In the genomic region with DNA sequence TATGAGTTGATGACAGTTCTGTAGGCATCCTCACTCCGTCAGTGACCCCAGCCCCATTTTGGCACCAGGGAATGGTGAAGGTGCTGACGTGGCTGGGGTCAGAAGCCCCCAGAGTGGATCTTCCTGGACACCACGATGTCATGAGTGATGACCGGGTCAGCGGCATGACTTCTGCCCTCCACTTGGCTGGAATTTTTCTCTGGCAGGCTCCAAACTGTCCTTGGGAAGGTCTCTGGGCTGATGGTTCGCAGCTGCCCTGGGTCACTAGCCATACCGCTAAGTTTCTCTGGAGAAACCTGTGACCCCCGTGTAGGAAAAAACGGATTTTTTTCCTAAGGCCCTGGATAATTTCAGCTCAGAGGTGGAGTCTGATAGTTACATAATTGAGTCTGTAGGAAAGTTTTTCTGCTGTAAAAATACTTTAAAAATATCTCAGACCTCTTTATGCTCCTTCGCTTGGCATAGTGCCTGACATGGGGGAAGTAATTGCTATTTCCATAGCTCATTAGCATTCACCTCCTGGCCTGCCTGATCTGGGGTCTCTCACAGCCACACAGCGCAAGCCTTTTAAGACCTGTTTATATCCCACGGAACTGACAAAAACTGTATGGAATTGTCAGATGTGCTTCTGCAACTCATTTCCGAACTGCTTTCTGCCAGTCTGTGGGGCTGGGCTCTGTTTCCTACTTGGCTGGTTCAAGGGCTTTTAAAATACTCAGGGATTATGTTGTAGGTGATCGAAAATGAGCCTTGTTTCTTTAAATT, we compare ENCODE assay signal across 15 cellular contexts.
DNase-seq lines count a peak whose midpoint lies in the region; ATAC-seq and TF ChIP-seq lines count a peak whose summit lies in the region.
"Had no signal": no experiment of that assay in that cellular context is flagged by ENCODE, and none has a peak within 500 bp of the region (broad histone marks: within the 10 kb centered on the region; RNA-seq: fewer than 3 reads in every experiment).

No MANE protein-coding gene starts in this region.

- TF ChIP-seq EP300 in gastroesophageal sphincter (IDR thresholded peaks at IDR 0.05), result no peak

- POLR2A ChIA-PET in activated CD4-positive, alpha-beta T cell treated with anti-CD3 and anti-CD28 coated beads for 36 hours (lab: Charles Lee), result no interaction called here

- H3K36me3 ChIP-seq in body of pancreas (replicated peaks in 1 of 2; ENCODE audit: insufficient read depth in 1 of 2, low read depth in 2 of 2) (no peaks in the 10 kb centered on the region), gastroesophageal sphincter (no peaks in the 10 kb centered on the region), muscle layer of colon (ENCODE audit: insufficient read depth, low read length) (no peaks in the 10 kb centered on the region), subcutaneous abdominal adipose tissue (ENCODE audit: control insufficient read depth in 5 of 5, insufficient read depth in 5 of 5, low read length in 5 of 5) (no peaks in the 10 kb centered on the region)

- H3K4me3 Mint-ChIP-seq in activated CD4-positive, alpha-beta T cell treated with anti-CD3 and anti-CD28 coated beads for 36 hours, result no peak overlapping the region
- H3K4me3 Mint-ChIP-seq: activated CD8-positive, alpha-beta T cell treated with anti-CD3 and anti-CD28 coated beads for 36 hours; activated naive CD8-positive, alpha-beta T cell treated with anti-CD3 and anti-CD28 coated beads, Interleukin-2, amount 50 U/mL, for 24 hours had no signal

- H3K4me3 ChIP-seq in body of pancreas, result no peak overlapping the region
- H3K4me3 ChIP-seq in gastroesophageal sphincter, result no peak overlapping the region
- no peak overlapping the region for H3K4me3 ChIP-seq in muscle layer of colon (ENCODE audit: low read depth in 1 of 2, low read length in 2 of 2)
- peak overlapping the region in 2 of 5 donors; percentile 8 to 17 for H3K4me3 ChIP-seq in subcutaneous abdominal adipose tissue (ENCODE audit: low read depth in 1 of 5, low read length in 5 of 5)
- H3K4me3 ChIP-seq: GM23248 had no signal

- TF ChIP-seq POLR2A in body of pancreas (IDR thresholded peaks at IDR 0.05) (no peak), gastroesophageal sphincter (IDR thresholded peaks at IDR 0.05) (no peak)

- intact Hi-C loops in body of pancreas (cut with DNase I), result no loop called here
- intact Hi-C loops in activated CD4-positive, alpha-beta T cell treated with anti-CD3 and anti-CD28 coated beads for 36 hours (cut with DNase I, micrococcal nuclease), result no loop called here

- TF ChIP-seq CTCF in body of pancreas (IDR thresholded peaks at IDR 0.05) (no peak), gastroesophageal sphincter (IDR thresholded peaks at IDR 0.05) (no peak)

- peak; percentile 27 for ATAC-seq in body of pancreas
- ATAC-seq in gastroesophageal sphincter, result no peak
- no peak for ATAC-seq in GM21737 (IDR thresholded peaks at IDR 0.05; ENCODE audit: unreplicated experiment)
- ATAC-seq in activated CD4-positive, alpha-beta T cell treated with anti-CD3 and anti-CD28 coated beads for 36 hours, result no peak
- no peak for ATAC-seq in HG02678 (IDR thresholded peaks at IDR 0.05; ENCODE audit: unreplicated experiment)
- ATAC-seq: activated CD8-positive, alpha-beta T cell treated with anti-CD3 and anti-CD28 coated beads for 36 hours; activated naive CD8-positive, alpha-beta T cell treated with anti-CD3 and anti-CD28 coated beads, Interleukin-2, amount 50 U/mL, for 24 hours; PC-3 had no signal

- H3K27me3 Mint-ChIP-seq in activated CD4-positive, alpha-beta T cell treated with anti-CD3 and anti-CD28 coated beads for 36 hours, result no peaks in the 10 kb centered on the region
- H3K27me3 Mint-ChIP-seq: activated CD8-positive, alpha-beta T cell treated with anti-CD3 and anti-CD28 coated beads for 36 hours; naive B cell had no signal

- CTCF ChIA-PET in activated CD4-positive, alpha-beta T cell treated with anti-CD3 and anti-CD28 coated beads for 36 hours (lab: Charles Lee), result interaction anchor here (0.6 kb wide), 1 partner anchor 12 kb away, joined by 3 read pairs; no protein-coding TSS in a partner anchor

- peaks cover 16% of the 10 kb centered on the region for H3K4me1 Mint-ChIP-seq in activated CD4-positive, alpha-beta T cell treated with anti-CD3 and anti-CD28 coated beads for 36 hours

- H3K36me3 Mint-ChIP-seq in activated CD4-positive, alpha-beta T cell treated with anti-CD3 and anti-CD28 coated beads for 36 hours (ENCODE audit: low read depth), result no peaks in the 10 kb centered on the region

- no peaks in the 10 kb centered on the region for H3K9me3 Mint-ChIP-seq in activated CD4-positive, alpha-beta T cell treated with anti-CD3 and anti-CD28 coated beads for 36 hours (ENCODE audit: low read depth)
- H3K9me3 Mint-ChIP-seq: activated CD8-positive, alpha-beta T cell treated with anti-CD3 and anti-CD28 coated beads for 36 hours; activated naive CD8-positive, alpha-beta T cell treated with anti-CD3 and anti-CD28 coated beads, Interleukin-2, amount 50 U/mL, for 24 hours; naive B cell had no signal

- H3K27ac ChIP-seq in body of pancreas, result no peak overlapping the region
- peak overlapping the region; percentile 4 to 75 (median 71) for H3K27ac ChIP-seq in gastroesophageal sphincter
- H3K27ac ChIP-seq in muscle layer of colon (ENCODE audit: low read depth, low read length), result peak overlapping the region; percentile 70
- peak overlapping the region; percentile 80 for H3K27ac ChIP-seq in subcutaneous abdominal adipose tissue (ENCODE audit: low read depth, low read length)
- H3K27ac ChIP-seq: GM23248 had no signal

- H3K9me3 ChIP-seq in body of pancreas (no peaks in the 10 kb centered on the region), gastroesophageal sphincter (no peaks in the 10 kb centered on the region), muscle layer of colon (ENCODE audit: low read length) (no peaks in the 10 kb centered on the region), subcutaneous abdominal adipose tissue (ENCODE audit: control insufficient read depth in 5 of 5, low read length in 5 of 5) (no peaks in the 10 kb centered on the region)

- WGBS in body of pancreas, 2 donors, result 77 to 82% methylated on average over 14 of the region's 14 CpGs
- 14 to 33% methylated on average over 9 of the region's 14 CpGs for WGBS in gastroesophageal sphincter (ENCODE audit: low coverage in 1 of 2), 2 donors

- H3K9ac ChIP-seq in muscle layer of colon (ENCODE audit: low read length) (no peak overlapping the region), subcutaneous abdominal adipose tissue (ENCODE audit: low read length in 5 of 5) (peak overlapping the region in 2 of 5 donors; percentile 16 to 22)
- H3K9ac ChIP-seq: GM23248 had no signal

- no peak overlapping the region for H3K27ac Mint-ChIP-seq in activated CD4-positive, alpha-beta T cell treated with anti-CD3 and anti-CD28 coated beads for 36 hours
- H3K27ac Mint-ChIP-seq: activated CD8-positive, alpha-beta T cell treated with anti-CD3 and anti-CD28 coated beads for 36 hours; activated naive CD8-positive, alpha-beta T cell treated with anti-CD3 and anti-CD28 coated beads, Interleukin-2, amount 50 U/mL, for 24 hours had no signal

- DNase-seq in body of pancreas, result peak in 1 of 4 donors; percentile 13
- DNase-seq in SK-N-DZ (ENCODE audit: low spot score), result no peak
- DNase-seq in activated CD4-positive, alpha-beta T cell treated with anti-CD3 and anti-CD28 coated beads for 36 hours, result no peak
- DNase-seq: activated CD8-positive, alpha-beta T cell treated with anti-CD3 and anti-CD28 coated beads for 36 hours; activated naive CD8-positive, alpha-beta T cell treated with anti-CD3 and anti-CD28 coated beads, Interleukin-2, amount 50 U/mL, for 24 hours; GM23248; naive B cell; NCI-H2029 treated with DMSO at 0.1 percent for 48 hours; NCI-H69; PC-3 had no signal

- H3K4me1 ChIP-seq in body of pancreas, result no peaks in the 10 kb centered on the region
- peaks cover 0 to 54% (median 18%) of the 10 kb centered on the region in 3 donors for H3K4me1 ChIP-seq in gastroesophageal sphincter
- H3K4me1 ChIP-seq in muscle layer of colon (ENCODE audit: insufficient read depth, low read length), result peaks cover 41% of the 10 kb centered on the region
- H3K4me1 ChIP-seq in subcutaneous abdominal adipose tissue (ENCODE audit: control insufficient read depth in 5 of 5, insufficient read depth in 5 of 5, low read length in 5 of 5), result peaks cover 18 to 77% (median 54%) of the 10 kb centered on the region in 5 donors

- H3K27me3 ChIP-seq in body of pancreas (no peaks in the 10 kb centered on the region), gastroesophageal sphincter (no peaks in the 10 kb centered on the region), muscle layer of colon (ENCODE audit: control insufficient read depth in 1 of 2, insufficient read depth in 2 of 2, low read length in 2 of 2) (no peaks in the 10 kb centered on the region), subcutaneous abdominal adipose tissue (ENCODE audit: control insufficient read depth in 5 of 5, insufficient read depth in 4 of 5, low read length in 5 of 5) (no peaks in the 10 kb centered on the region)

Comparison
In these comparisons a context has a peak if more than half of its experiments do, and no peak if none do; other contexts are left out.
1. H3K27ac ChIP-seq: peak in gastroesophageal sphincter (4 of 4), muscle layer of colon (single experiment) and subcutaneous abdominal adipose tissue (single experiment); none in body of pancreas (0 of 4).